8 cellular contexts compared by ENCODE assay signal in genomic region chr15:99371180-99372103, GRCh38.
DNase-seq lines count a peak whose midpoint lies in the region; ATAC-seq and TF ChIP-seq lines count a peak whose summit lies in the region.

No MANE protein-coding gene starts in this region.

- no peak overlapping the region for H3K27ac Mint-ChIP-seq in type B pancreatic cell

- H3K4me1 ChIP-seq in adrenal gland (replicated peaks in 1 of 2): no peaks in the 10 kb centered on the region

- H3K27me3 ChIP-seq in dorsolateral prefrontal cortex (no peaks in the 10 kb centered on the region), adrenal gland (no peaks in the 10 kb centered on the region)

- H3K4me1 Mint-ChIP-seq in type B pancreatic cell (ENCODE audit: unreplicated experiment): no peaks in the 10 kb centered on the region

- peak overlapping the region in 32 of 59 donors; percentile 2 to 65 (median 36) for H3K27ac ChIP-seq in dorsolateral prefrontal cortex
- no peak overlapping the region for H3K27ac ChIP-seq in adrenal gland

- no peaks in the 10 kb centered on the region for H3K36me3 ChIP-seq in adrenal gland (replicated peaks in 1 of 2)

- peak; percentile 11 for DNase-seq in GM04503 (ENCODE audit: low read depth)
- DNase-seq in dorsolateral prefrontal cortex: no peak
- DNase-seq in type B pancreatic cell (ENCODE audit: extremely low spot score, unreplicated experiment): no peak
- DNase-seq in NCI-H187 (lab: John Stamatoyannopoulos, UW): no peak
- DNase-seq in NCI-H2171 treated with DMSO at 0.1 percent for 48 hours (lab: John Stamatoyannopoulos, UW): no peak
- no peak for DNase-seq in adrenal gland

- peaks cover 13% of the 10 kb centered on the region for H3K9me3 Mint-ChIP-seq in type B pancreatic cell

- H3K36me3 Mint-ChIP-seq in type B pancreatic cell: peaks cover 26% of the 10 kb centered on the region

- intact Hi-C loops in dorsolateral prefrontal cortex (cut with DNase I) (no loop called here), adrenal gland (cut with DNase I) (no loop called here)

- TF ChIP-seq POLR2A in adrenal gland (IDR thresholded peaks at IDR 0.05): no peak

- ATAC-seq in GM19452 (IDR thresholded peaks at IDR 0.05; ENCODE audit: unreplicated experiment) (peak; percentile 83), HG03378 (IDR thresholded peaks at IDR 0.05; ENCODE audit: unreplicated experiment) (peak; percentile 93)

- no peaks in the 10 kb centered on the region for H3K27me3 Mint-ChIP-seq in type B pancreatic cell

- WGBS in adrenal gland, 4 donors: 81 to 86% (median 86%) methylated on average over 4 of the region's 4 CpGs

- H3K4me3 Mint-ChIP-seq in type B pancreatic cell: no peak overlapping the region

- peak in 3 of 56 donors; percentile 5 to 18 (median 9) for TF ChIP-seq CTCF in dorsolateral prefrontal cortex (IDR thresholded peaks at IDR 0.05 in 54 of 56, conservative IDR thresholded peaks at IDR 0.05 in 2 of 56; ENCODE audit: low read depth in 1 of 56, partially characterized antibody in 56 of 56)
- TF ChIP-seq CTCF in type B pancreatic cell (conservative IDR thresholded peaks at IDR 0.05): no peak
- no peak for TF ChIP-seq CTCF in adrenal gland (IDR thresholded peaks at IDR 0.05)

- H3K9me3 ChIP-seq in adrenal gland (replicated peaks in 1 of 3): peaks cover 0 to 6% (median 0%) of the 10 kb centered on the region in 3 donors

- H3K4me3 ChIP-seq in dorsolateral prefrontal cortex (no peak overlapping the region), adrenal gland (no peak overlapping the region)

Comparison
In these comparisons a context has a peak if more than half of its experiments do, and no peak if none do; other contexts are left out.
1. H3K27ac ChIP-seq: peak in dorsolateral prefrontal cortex (32 of 59); none in adrenal gland (0 of 5).